In the genomic region with DNA sequence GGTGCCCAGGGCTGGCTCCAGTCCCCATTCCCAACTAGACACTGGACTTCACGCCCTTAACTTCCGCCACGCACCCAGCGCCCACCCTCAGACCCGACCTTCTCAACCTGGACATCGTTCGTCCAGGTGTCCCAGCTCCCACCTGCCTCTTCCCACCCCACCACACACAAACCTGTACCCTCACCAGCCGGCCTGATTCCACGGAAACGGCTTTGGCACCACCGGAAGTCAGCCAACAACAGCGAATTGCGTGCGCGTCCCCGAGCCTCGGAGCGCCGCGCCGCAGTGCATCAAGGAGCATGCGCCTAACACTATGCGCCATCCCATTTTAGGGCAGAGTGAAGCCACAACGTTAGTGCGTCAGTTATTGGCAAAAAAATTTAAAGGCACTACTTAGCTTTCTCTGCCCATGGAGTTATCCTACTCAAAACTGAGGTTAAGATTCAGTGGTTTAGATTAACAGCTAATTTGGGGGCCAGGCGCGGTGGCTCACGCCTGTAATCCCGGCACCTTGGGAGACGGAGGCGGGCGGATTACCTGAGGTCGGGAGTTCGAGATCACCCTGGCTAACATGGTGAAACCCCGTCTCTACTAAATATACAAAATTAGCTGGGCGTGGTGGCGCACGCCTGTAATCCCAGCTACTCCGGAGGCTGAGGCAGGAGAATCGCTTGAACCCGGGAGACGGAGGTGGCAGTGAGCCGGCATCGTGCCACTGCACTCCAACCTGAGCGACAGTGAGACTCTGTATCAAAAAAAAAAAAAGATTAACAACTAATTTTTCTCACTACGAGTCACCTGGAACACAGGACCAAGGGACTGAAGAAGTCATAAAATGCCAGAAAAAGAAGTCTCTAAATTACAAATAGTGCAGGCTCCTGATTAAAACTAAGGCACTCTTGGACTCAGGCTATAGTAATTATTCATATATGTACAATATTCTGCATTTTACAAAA, we compare ENCODE assay signal across 1 cellular context.
TF ChIP-seq lines count a peak whose summit lies in the region.

A gene with protein sequence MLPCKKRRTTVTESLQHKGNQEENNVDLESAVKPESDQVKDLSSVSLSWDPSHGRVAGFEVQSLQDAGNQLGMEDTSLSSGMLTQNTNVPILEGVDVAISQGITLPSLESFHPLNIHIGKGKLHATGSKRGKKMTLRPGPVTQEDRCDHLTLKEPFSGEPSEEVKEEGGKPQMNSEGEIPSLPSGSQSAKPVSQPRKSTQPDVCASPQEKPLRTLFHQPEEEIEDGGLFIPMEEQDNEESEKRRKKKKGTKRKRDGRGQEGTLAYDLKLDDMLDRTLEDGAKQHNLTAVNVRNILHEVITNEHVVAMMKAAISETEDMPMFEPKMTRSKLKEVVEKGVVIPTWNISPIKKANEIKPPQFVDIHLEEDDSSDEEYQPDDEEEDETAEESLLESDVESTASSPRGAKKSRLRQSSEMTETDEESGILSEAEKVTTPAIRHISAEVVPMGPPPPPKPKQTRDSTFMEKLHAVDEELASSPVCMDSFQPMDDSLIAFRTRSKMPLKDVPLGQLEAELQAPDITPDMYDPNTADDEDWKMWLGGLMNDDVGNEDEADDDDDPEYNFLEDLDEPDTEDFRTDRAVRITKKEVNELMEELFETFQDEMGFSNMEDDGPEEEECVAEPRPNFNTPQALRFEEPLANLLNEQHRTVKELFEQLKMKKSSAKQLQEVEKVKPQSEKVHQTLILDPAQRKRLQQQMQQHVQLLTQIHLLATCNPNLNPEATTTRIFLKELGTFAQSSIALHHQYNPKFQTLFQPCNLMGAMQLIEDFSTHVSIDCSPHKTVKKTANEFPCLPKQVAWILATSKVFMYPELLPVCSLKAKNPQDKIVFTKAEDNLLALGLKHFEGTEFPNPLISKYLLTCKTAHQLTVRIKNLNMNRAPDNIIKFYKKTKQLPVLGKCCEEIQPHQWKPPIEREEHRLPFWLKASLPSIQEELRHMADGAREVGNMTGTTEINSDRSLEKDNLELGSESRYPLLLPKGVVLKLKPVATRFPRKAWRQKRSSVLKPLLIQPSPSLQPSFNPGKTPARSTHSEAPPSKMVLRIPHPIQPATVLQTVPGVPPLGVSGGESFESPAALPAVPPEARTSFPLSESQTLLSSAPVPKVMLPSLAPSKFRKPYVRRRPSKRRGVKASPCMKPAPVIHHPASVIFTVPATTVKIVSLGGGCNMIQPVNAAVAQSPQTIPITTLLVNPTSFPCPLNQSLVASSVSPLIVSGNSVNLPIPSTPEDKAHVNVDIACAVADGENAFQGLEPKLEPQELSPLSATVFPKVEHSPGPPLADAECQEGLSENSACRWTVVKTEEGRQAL (N-terminal part only) (minus strand): TSS at position 240 of the 956 bp plus-strand sequence. CDS start 3,434 bp downstream, outside the sequence.

TF ChIP-seq in HepG2, 621 proteins besides CTCF, POLR2A, EP300 and RAD21 (continued from another document and continues in another):
- TF ChIP-seq, protein P1, sequence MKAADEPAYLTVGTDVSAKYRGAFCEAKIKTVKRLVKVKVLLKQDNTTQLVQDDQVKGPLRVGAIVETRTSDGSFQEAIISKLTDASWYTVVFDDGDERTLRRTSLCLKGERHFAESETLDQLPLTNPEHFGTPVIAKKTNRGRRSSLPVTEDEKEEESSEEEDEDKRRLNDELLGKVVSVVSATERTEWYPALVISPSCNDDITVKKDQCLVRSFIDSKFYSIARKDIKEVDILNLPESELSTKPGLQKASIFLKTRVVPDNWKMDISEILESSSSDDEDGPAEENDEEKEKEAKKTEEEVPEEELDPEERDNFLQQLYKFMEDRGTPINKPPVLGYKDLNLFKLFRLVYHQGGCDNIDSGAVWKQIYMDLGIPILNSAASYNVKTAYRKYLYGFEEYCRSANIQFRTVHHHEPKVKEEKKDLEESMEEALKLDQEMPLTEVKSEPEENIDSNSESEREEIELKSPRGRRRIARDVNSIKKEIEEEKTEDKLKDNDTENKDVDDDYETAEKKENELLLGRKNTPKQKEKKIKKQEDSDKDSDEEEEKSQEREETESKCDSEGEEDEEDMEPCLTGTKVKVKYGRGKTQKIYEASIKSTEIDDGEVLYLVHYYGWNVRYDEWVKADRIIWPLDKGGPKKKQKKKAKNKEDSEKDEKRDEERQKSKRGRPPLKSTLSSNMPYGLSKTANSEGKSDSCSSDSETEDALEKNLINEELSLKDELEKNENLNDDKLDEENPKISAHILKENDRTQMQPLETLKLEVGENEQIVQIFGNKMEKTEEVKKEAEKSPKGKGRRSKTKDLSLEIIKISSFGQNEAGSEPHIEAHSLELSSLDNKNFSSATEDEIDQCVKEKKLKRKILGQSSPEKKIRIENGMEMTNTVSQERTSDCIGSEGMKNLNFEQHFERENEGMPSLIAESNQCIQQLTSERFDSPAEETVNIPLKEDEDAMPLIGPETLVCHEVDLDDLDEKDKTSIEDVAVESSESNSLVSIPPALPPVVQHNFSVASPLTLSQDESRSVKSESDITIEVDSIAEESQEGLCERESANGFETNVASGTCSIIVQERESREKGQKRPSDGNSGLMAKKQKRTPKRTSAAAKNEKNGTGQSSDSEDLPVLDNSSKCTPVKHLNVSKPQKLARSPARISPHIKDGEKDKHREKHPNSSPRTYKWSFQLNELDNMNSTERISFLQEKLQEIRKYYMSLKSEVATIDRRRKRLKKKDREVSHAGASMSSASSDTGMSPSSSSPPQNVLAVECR (CRISPR knock-in tag; IDR thresholded peaks at IDR 0.05; ENCODE audit: borderline replicate concordance): peak; percentile 89
- TF ChIP-seq, protein P2, sequence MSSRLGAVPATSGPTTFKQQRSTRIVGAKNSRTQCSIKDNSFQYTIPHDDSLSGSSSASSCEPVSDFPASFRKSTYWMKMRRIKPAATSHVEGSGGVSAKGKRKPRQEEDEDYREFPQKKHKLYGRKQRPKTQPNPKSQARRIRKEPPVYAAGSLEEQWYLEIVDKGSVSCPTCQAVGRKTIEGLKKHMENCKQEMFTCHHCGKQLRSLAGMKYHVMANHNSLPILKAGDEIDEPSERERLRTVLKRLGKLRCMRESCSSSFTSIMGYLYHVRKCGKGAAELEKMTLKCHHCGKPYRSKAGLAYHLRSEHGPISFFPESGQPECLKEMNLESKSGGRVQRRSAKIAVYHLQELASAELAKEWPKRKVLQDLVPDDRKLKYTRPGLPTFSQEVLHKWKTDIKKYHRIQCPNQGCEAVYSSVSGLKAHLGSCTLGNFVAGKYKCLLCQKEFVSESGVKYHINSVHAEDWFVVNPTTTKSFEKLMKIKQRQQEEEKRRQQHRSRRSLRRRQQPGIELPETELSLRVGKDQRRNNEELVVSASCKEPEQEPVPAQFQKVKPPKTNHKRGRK (CRISPR knock-in tag; IDR thresholded peaks at IDR 0.05): no peak
- TF ChIP-seq, protein P3, sequence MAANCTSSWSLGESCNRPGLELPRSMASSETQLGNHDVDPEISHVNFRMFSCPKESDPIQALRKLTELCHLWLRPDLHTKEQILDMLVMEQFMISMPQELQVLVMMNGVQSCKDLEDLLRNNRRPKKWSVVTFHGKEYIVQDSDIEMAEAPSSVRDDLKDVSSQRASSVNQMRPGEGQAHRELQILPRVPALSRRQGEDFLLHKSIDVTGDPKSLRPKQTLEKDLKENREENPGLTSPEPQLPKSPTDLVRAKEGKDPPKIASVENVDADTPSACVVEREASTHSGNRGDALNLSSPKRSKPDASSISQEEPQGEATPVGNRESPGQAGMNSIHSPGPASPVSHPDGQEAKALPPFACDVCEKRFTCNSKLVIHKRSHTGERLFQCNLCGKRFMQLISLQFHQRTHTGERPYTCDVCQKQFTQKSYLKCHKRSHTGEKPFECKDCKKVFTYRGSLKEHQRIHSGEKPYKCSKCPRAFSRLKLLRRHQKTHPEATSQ (CRISPR knock-in tag; IDR thresholded peaks at IDR 0.05; ENCODE audit: borderline replicate concordance): no peak
- TF ChIP-seq ADNP (CRISPR knock-in tag; IDR thresholded peaks at IDR 0.05): peak; percentile 67; the same call in 1 of the 2 replicates
- no peak for TF ChIP-seq NR2F6 (IDR thresholded peaks at IDR 0.05)
- no peak; the same call in 1 of the 2 replicates for TF ChIP-seq NR2F6 (CRISPR knock-in tag; IDR thresholded peaks at IDR 0.05)
- TF ChIP-seq, protein P4, sequence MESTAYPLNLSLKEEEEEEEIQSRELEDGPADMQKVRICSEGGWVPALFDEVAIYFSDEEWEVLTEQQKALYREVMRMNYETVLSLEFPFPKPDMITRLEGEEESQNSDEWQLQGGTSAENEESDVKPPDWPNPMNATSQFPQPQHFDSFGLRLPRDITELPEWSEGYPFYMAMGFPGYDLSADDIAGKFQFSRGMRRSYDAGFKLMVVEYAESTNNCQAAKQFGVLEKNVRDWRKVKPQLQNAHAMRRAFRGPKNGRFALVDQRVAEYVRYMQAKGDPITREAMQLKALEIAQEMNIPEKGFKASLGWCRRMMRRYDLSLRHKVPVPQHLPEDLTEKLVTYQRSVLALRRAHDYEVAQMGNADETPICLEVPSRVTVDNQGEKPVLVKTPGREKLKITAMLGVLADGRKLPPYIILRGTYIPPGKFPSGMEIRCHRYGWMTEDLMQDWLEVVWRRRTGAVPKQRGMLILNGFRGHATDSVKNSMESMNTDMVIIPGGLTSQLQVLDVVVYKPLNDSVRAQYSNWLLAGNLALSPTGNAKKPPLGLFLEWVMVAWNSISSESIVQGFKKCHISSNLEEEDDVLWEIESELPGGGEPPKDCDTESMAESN (CRISPR knock-in tag; conservative IDR thresholded peaks at IDR 0.05): 0 out of 2 replicates have a peak, but pooled peaks have one; percentile 49
- TF ChIP-seq, protein P5, sequence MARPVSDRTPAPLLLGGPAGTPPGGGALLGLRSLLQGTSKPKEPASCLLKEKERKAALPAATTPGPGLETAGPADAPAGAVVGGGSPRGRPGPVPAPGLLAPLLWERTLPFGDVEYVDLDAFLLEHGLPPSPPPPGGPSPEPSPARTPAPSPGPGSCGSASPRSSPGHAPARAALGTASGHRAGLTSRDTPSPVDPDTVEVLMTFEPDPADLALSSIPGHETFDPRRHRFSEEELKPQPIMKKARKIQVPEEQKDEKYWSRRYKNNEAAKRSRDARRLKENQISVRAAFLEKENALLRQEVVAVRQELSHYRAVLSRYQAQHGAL (CRISPR knock-in tag; IDR thresholded peaks at IDR 0.05; ENCODE audit: not compliant biosample characterization): no peak
- TF ChIP-seq SETDB1 (CRISPR knock-in tag; IDR thresholded peaks at IDR 0.05; ENCODE audit: borderline replicate concordance): no peak
- TF ChIP-seq PHF21A (CRISPR knock-in tag; IDR thresholded peaks at IDR 0.05): no peak
- TF ChIP-seq MAFG (CRISPR knock-in tag; IDR thresholded peaks at IDR 0.05): no peak
- TF ChIP-seq, protein P6, sequence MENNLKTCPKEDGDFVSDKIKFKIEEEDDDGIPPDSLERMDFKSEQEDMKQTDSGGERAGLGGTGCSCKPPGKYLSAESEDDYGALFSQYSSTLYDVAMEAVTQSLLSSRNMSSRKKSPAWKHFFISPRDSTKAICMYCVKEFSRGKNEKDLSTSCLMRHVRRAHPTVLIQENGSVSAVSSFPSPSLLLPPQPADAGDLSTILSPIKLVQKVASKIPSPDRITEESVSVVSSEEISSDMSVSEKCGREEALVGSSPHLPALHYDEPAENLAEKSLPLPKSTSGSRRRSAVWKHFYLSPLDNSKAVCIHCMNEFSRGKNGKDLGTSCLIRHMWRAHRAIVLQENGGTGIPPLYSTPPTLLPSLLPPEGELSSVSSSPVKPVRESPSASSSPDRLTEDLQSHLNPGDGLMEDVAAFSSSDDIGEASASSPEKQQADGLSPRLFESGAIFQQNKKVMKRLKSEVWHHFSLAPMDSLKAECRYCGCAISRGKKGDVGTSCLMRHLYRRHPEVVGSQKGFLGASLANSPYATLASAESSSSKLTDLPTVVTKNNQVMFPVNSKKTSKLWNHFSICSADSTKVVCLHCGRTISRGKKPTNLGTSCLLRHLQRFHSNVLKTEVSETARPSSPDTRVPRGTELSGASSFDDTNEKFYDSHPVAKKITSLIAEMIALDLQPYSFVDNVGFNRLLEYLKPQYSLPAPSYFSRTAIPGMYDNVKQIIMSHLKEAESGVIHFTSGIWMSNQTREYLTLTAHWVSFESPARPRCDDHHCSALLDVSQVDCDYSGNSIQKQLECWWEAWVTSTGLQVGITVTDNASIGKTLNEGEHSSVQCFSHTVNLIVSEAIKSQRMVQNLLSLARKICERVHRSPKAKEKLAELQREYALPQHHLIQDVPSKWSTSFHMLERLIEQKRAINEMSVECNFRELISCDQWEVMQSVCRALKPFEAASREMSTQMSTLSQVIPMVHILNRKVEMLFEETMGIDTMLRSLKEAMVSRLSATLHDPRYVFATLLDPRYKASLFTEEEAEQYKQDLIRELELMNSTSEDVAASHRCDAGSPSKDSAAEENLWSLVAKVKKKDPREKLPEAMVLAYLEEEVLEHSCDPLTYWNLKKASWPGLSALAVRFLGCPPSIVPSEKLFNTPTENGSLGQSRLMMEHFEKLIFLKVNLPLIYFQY (CRISPR knock-in tag; IDR thresholded peaks at IDR 0.05; ENCODE audit: borderline replicate concordance): no peak
- TF ChIP-seq, protein P7, sequence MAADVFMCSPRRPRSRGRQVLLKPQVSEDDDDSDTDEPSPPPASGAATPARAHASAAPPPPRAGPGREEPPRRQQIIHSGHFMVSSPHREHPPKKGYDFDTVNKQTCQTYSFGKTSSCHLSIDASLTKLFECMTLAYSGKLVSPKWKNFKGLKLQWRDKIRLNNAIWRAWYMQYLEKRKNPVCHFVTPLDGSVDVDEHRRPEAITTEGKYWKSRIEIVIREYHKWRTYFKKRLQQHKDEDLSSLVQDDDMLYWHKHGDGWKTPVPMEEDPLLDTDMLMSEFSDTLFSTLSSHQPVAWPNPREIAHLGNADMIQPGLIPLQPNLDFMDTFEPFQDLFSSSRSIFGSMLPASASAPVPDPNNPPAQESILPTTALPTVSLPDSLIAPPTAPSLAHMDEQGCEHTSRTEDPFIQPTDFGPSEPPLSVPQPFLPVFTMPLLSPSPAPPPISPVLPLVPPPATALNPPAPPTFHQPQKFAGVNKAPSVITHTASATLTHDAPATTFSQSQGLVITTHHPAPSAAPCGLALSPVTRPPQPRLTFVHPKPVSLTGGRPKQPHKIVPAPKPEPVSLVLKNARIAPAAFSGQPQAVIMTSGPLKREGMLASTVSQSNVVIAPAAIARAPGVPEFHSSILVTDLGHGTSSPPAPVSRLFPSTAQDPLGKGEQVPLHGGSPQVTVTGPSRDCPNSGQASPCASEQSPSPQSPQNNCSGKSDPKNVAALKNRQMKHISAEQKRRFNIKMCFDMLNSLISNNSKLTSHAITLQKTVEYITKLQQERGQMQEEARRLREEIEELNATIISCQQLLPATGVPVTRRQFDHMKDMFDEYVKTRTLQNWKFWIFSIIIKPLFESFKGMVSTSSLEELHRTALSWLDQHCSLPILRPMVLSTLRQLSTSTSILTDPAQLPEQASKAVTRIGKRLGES (CRISPR knock-in tag; IDR thresholded peaks at IDR 0.05; ENCODE audit: borderline replicate concordance): no peak
- TF ChIP-seq, protein P8, sequence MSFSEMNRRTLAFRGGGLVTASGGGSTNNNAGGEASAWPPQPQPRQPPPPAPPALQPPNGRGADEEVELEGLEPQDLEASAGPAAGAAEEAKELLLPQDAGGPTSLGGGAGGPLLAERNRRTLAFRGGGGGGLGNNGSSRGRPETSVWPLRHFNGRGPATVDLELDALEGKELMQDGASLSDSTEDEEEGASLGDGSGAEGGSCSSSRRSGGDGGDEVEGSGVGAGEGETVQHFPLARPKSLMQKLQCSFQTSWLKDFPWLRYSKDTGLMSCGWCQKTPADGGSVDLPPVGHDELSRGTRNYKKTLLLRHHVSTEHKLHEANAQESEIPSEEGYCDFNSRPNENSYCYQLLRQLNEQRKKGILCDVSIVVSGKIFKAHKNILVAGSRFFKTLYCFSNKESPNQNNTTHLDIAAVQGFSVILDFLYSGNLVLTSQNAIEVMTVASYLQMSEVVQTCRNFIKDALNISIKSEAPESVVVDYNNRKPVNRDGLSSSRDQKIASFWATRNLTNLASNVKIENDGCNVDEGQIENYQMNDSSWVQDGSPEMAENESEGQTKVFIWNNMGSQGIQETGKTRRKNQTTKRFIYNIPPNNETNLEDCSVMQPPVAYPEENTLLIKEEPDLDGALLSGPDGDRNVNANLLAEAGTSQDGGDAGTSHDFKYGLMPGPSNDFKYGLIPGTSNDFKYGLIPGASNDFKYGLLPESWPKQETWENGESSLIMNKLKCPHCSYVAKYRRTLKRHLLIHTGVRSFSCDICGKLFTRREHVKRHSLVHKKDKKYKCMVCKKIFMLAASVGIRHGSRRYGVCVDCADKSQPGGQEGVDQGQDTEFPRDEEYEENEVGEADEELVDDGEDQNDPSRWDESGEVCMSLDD (CRISPR knock-in tag; IDR thresholded peaks at IDR 0.05; ENCODE audit: borderline replicate concordance): no peak; the same call in 1 of the 2 replicates
